In genomic region chr1:234079896-234080295, GRCh38 we compare ENCODE assay signal across 24 cellular contexts.
"Had no signal": no experiment of that assay in that cellular context is flagged by ENCODE, and none has a peak within 500 bp of the region (broad histone marks: within the 10 kb centered on the region; RNA-seq: fewer than 3 reads in every experiment).

No MANE protein-coding gene starts in this region.

- FAIRE-seq: islet of Langerhans had no signal

- H3K27ac ChIP-seq: left ventricle myocardium inferior, ovary, right atrium auricular region, right lobe of liver, stomach, testis, thyroid gland, transverse colon, upper lobe of left lung, vagina had no signal

- H3K36me3 ChIP-seq: left ventricle myocardium inferior, ovary, right atrium auricular region, right lobe of liver, stomach, thyroid gland, transverse colon, upper lobe of left lung, vagina had no signal

- H3K4me3 Mint-ChIP-seq: immature natural killer cell; naive thymus-derived CD4-positive, alpha-beta T cell; natural killer cell treated with Interleukin-12 subunit alpha and Interleukin-12 subunit beta and Interleukin-15 and Interleukin-18, amount 100 ng/mL, for 72 hours; stimulated activated naive B cell treated with anti-CD40 and anti-IgM and Interleukin-4, amounts not matched to agents 10 μg/mL and 1 μg/mL and 100 μg/mL, for 72 hours had no signal

- DNase-seq: hippocampal formation; immature natural killer cell; left ventricle myocardium inferior; midbrain; mucosa of descending colon; naive thymus-derived CD4-positive, alpha-beta T cell; ovary; right lobe of liver; stimulated activated CD4-positive, alpha-beta T cell treated with anti-CD3 and anti-CD28 coated beads, Interleukin-1b, Interleukin-23, amount 100 ng/mL, for 48 hours; stimulated activated CD4-positive, alpha-beta T cell treated with anti-CD3 and anti-CD28 coated beads, Interleukin-2, amount 100 ng/mL, for 48 hours; stimulated activated naive B cell treated with anti-CD40 and anti-IgM and Interleukin-4, amounts not matched to agents 10 μg/mL and 1 μg/mL and 100 μg/mL, for 72 hours; stimulated activated naive CD8-positive, alpha-beta T cell treated with anti-CD3 and anti-CD28 coated beads, Interleukin-15, Interleukin-2, amounts not matched to agents 100 U/mL and 50 U/mL, for 24 hours; stomach; testis; thyroid gland; transverse colon; upper lobe of left lung had no signal

- H3K27me3 ChIP-seq: ovary, right atrium auricular region, right lobe of liver, testis, thyroid gland, transverse colon, upper lobe of left lung, vagina had no signal

- H3K27ac Mint-ChIP-seq: immature natural killer cell; naive thymus-derived CD4-positive, alpha-beta T cell; natural killer cell treated with Interleukin-12 subunit alpha and Interleukin-12 subunit beta and Interleukin-15 and Interleukin-18, amount 100 ng/mL, for 72 hours; progenitor cell of endocrine pancreas; stimulated activated naive B cell treated with anti-CD40 and anti-IgM and Interleukin-4, amounts not matched to agents 10 μg/mL and 1 μg/mL and 100 μg/mL, for 72 hours had no signal

- H3K36me3 Mint-ChIP-seq: immature natural killer cell; naive thymus-derived CD4-positive, alpha-beta T cell; natural killer cell treated with Interleukin-12 subunit alpha and Interleukin-12 subunit beta and Interleukin-15 and Interleukin-18, amount 100 ng/mL, for 72 hours; stimulated activated naive B cell treated with anti-CD40 and anti-IgM and Interleukin-4, amounts not matched to agents 10 μg/mL and 1 μg/mL and 100 μg/mL, for 72 hours had no signal

- H3K4me3 ChIP-seq: left ventricle myocardium inferior, lung, mucosa of descending colon, ovary, right atrium auricular region, right lobe of liver, smooth muscle cell, stomach, testis, thyroid gland, transverse colon, upper lobe of left lung, vagina had no signal

- H3K9me3 ChIP-seq: left ventricle myocardium inferior, mucosa of descending colon, ovary, right atrium auricular region, right lobe of liver, testis, thyroid gland, transverse colon, upper lobe of left lung, vagina had no signal

- ATAC-seq: mucosa of descending colon; naive thymus-derived CD4-positive, alpha-beta T cell; natural killer cell treated with Interleukin-12 subunit alpha and Interleukin-12 subunit beta and Interleukin-15 and Interleukin-18, amount 100 ng/mL, for 72 hours; right lobe of liver; stimulated activated naive B cell treated with anti-CD40 and anti-IgM and Interleukin-4, amounts not matched to agents 10 μg/mL and 1 μg/mL and 100 μg/mL, for 72 hours; stimulated activated naive CD8-positive, alpha-beta T cell treated with anti-CD3 and anti-CD28 coated beads, Interleukin-15, Interleukin-2, amounts not matched to agents 100 U/mL and 50 U/mL, for 24 hours had no signal

- H3K4me1 Mint-ChIP-seq: immature natural killer cell; naive thymus-derived CD4-positive, alpha-beta T cell; stimulated activated naive B cell treated with anti-CD40 and anti-IgM and Interleukin-4, amounts not matched to agents 10 μg/mL and 1 μg/mL and 100 μg/mL, for 72 hours had no signal

- H3K9me3 Mint-ChIP-seq: immature natural killer cell; naive thymus-derived CD4-positive, alpha-beta T cell; natural killer cell treated with Interleukin-12 subunit alpha and Interleukin-12 subunit beta and Interleukin-15 and Interleukin-18, amount 100 ng/mL, for 72 hours; stimulated activated naive B cell treated with anti-CD40 and anti-IgM and Interleukin-4, amounts not matched to agents 10 μg/mL and 1 μg/mL and 100 μg/mL, for 72 hours had no signal

- H3K4me1 ChIP-seq: left ventricle myocardium inferior, right atrium auricular region, right lobe of liver, stomach, testis, thyroid gland, transverse colon, upper lobe of left lung, vagina had no signal
